In genomic region chr5:62299097-62299496, GRCh38 we compare ENCODE assay signal across 21 cellular contexts. TPM values are rescaled to one million over a fixed set of nuclear protein-coding genes. Genes with fewer than 3 reads are reported as not detected.
DNase-seq lines count a peak whose midpoint lies in the region; ATAC-seq and TF ChIP-seq lines count a peak whose summit lies in the region.
"Had no signal": no experiment of that assay in that cellular context is flagged by ENCODE, and none has a peak within 500 bp of the region (broad histone marks: within the 10 kb centered on the region; RNA-seq: fewer than 3 reads in every experiment).

No MANE protein-coding gene starts in this region.

- DNase-seq in activated naive CD4-positive, alpha-beta T cell treated with anti-CD3 and anti-CD28 coated beads, Interleukin-2, amount 10 ng/mL, durations not matched to agents 7 days and 5 days = no peak
- no peak for DNase-seq in activated naive CD4-positive, alpha-beta T cell treated with Interleukin-2 at 50 U/mL for 16 hours
- DNase-seq in SK-MEL-5 (ENCODE audit: low read depth, low spot score) (peak; percentile 14), glutamatergic neuron (no peak), nucleus accumbens (lab: John Stamatoyannopoulos, UW) (no peak), NCI-H510A treated with DMSO at 0.1 percent for 48 hours (lab: John Stamatoyannopoulos, UW) (no peak)
- no peak for DNase-seq in activated naive CD8-positive, alpha-beta T cell treated with anti-CD3 and anti-CD28 coated beads, Interleukin-2, amount 10 ng/mL, durations not matched to agents 7 days and 5 days
- DNase-seq in stimulated activated effector memory CD8-positive, alpha-beta T cell treated with anti-CD3 and anti-CD28 coated beads, Interleukin-12 subunit alpha, Interleukin-12 subunit beta, amount 100 ng/mL, for 72 hours (ENCODE audit: low spot score in 2 of 2) = no peak
- DNase-seq: activated CD4-positive, alpha-beta T cell treated with anti-CD3 and anti-CD28 coated beads for 48 hours; activated naive CD4-positive, alpha-beta T cell; C1 segment of cervical spinal cord; caudate nucleus; H9; hippocampal formation; left cardiac atrium; NCI-H1436; NCI-H82; RPMI8226; stimulated activated CD4-positive, alpha-beta T cell treated with anti-CD3 and anti-CD28 coated beads, Interleukin-2, amount 100 ng/mL, for 24 hours had no signal

- peaks cover 3% of the 10 kb centered on the region for H3K9me3 Mint-ChIP-seq in activated naive CD4-positive, alpha-beta T cell treated with anti-CD3 and anti-CD28 coated beads, Interleukin-2, amount 10 ng/mL, durations not matched to agents 7 days and 5 days
- peaks cover 6% of the 10 kb centered on the region for H3K9me3 Mint-ChIP-seq in activated naive CD8-positive, alpha-beta T cell treated with anti-CD3 and anti-CD28 coated beads, Interleukin-2, amount 10 ng/mL, durations not matched to agents 7 days and 5 days
- H3K9me3 Mint-ChIP-seq in stimulated activated effector memory CD8-positive, alpha-beta T cell treated with anti-CD3 and anti-CD28 coated beads, Interleukin-12 subunit alpha, Interleukin-12 subunit beta, amount 100 ng/mL, for 72 hours = no peaks in the 10 kb centered on the region
- peaks cover 2% of the 10 kb centered on the region for H3K9me3 Mint-ChIP-seq in glutamatergic neuron (ENCODE audit: unreplicated experiment)
- H3K9me3 Mint-ChIP-seq: dendritic cell treated with granulocyte-macrophage colony-stimulating factor and Interleukin-4, amounts not matched to agents 40 ng/mL and 50 ng/mL, for 4 days; H9 had no signal

- peak overlapping the region; percentile 74 for H3K27ac Mint-ChIP-seq in activated naive CD4-positive, alpha-beta T cell treated with anti-CD3 and anti-CD28 coated beads, Interleukin-2, amount 10 ng/mL, durations not matched to agents 7 days and 5 days
- H3K27ac Mint-ChIP-seq in activated naive CD8-positive, alpha-beta T cell treated with anti-CD3 and anti-CD28 coated beads, Interleukin-2, amount 10 ng/mL, durations not matched to agents 7 days and 5 days = peak overlapping the region; percentile 6
- peak overlapping the region; percentile 88 for H3K27ac Mint-ChIP-seq in stimulated activated effector memory CD8-positive, alpha-beta T cell treated with anti-CD3 and anti-CD28 coated beads, Interleukin-12 subunit alpha, Interleukin-12 subunit beta, amount 100 ng/mL, for 72 hours
- no peak overlapping the region for H3K27ac Mint-ChIP-seq in glutamatergic neuron (ENCODE audit: unreplicated experiment)
- H3K27ac Mint-ChIP-seq: dendritic cell treated with granulocyte-macrophage colony-stimulating factor and Interleukin-4, amounts not matched to agents 40 ng/mL and 50 ng/mL, for 4 days; H9 had no signal

- CTCF ChIA-PET in activated naive CD4-positive, alpha-beta T cell treated with anti-CD3 and anti-CD28 coated beads, Interleukin-2, amount 10 ng/mL, durations not matched to agents 7 days and 5 days (lab: Charles Lee) = no interaction called here

- no peak for ATAC-seq in activated naive CD8-positive, alpha-beta T cell treated with anti-CD3 and anti-CD28 coated beads, Interleukin-2, amount 10 ng/mL, durations not matched to agents 7 days and 5 days (ENCODE audit: low read depth)
- ATAC-seq in stimulated activated effector memory CD8-positive, alpha-beta T cell treated with anti-CD3 and anti-CD28 coated beads, Interleukin-12 subunit alpha, Interleukin-12 subunit beta, amount 100 ng/mL, for 72 hours = no peak
- ATAC-seq: gastroesophageal sphincter, left cardiac atrium had no signal

- H3K27me3 Mint-ChIP-seq in activated naive CD4-positive, alpha-beta T cell treated with anti-CD3 and anti-CD28 coated beads, Interleukin-2, amount 10 ng/mL, durations not matched to agents 7 days and 5 days = no peaks in the 10 kb centered on the region
- H3K27me3 Mint-ChIP-seq in activated naive CD8-positive, alpha-beta T cell treated with anti-CD3 and anti-CD28 coated beads, Interleukin-2, amount 10 ng/mL, durations not matched to agents 7 days and 5 days = peaks cover 4% of the 10 kb centered on the region
- no peaks in the 10 kb centered on the region for H3K27me3 Mint-ChIP-seq in glutamatergic neuron (ENCODE audit: unreplicated experiment)
- H3K27me3 Mint-ChIP-seq: dendritic cell treated with granulocyte-macrophage colony-stimulating factor and Interleukin-4, amounts not matched to agents 40 ng/mL and 50 ng/mL, for 4 days had no signal

- no peak overlapping the region for H3K4me3 Mint-ChIP-seq in activated naive CD4-positive, alpha-beta T cell treated with anti-CD3 and anti-CD28 coated beads, Interleukin-2, amount 10 ng/mL, durations not matched to agents 7 days and 5 days
- H3K4me3 Mint-ChIP-seq in activated naive CD8-positive, alpha-beta T cell treated with anti-CD3 and anti-CD28 coated beads, Interleukin-2, amount 10 ng/mL, durations not matched to agents 7 days and 5 days = peak overlapping the region; percentile 15
- H3K4me3 Mint-ChIP-seq in stimulated activated effector memory CD8-positive, alpha-beta T cell treated with anti-CD3 and anti-CD28 coated beads, Interleukin-12 subunit alpha, Interleukin-12 subunit beta, amount 100 ng/mL, for 72 hours = peak overlapping the region; percentile 32
- no peak overlapping the region for H3K4me3 Mint-ChIP-seq in glutamatergic neuron (ENCODE audit: unreplicated experiment)
- H3K4me3 Mint-ChIP-seq: dendritic cell treated with granulocyte-macrophage colony-stimulating factor and Interleukin-4, amounts not matched to agents 40 ng/mL and 50 ng/mL, for 4 days; H9 had no signal

- peaks cover 10% of the 10 kb centered on the region for H3K36me3 Mint-ChIP-seq in activated naive CD4-positive, alpha-beta T cell treated with anti-CD3 and anti-CD28 coated beads, Interleukin-2, amount 10 ng/mL, durations not matched to agents 7 days and 5 days
- peaks cover 9% of the 10 kb centered on the region for H3K36me3 Mint-ChIP-seq in activated naive CD8-positive, alpha-beta T cell treated with anti-CD3 and anti-CD28 coated beads, Interleukin-2, amount 10 ng/mL, durations not matched to agents 7 days and 5 days
- no peaks in the 10 kb centered on the region for H3K36me3 Mint-ChIP-seq in stimulated activated effector memory CD8-positive, alpha-beta T cell treated with anti-CD3 and anti-CD28 coated beads, Interleukin-12 subunit alpha, Interleukin-12 subunit beta, amount 100 ng/mL, for 72 hours
- no peaks in the 10 kb centered on the region for H3K36me3 Mint-ChIP-seq in glutamatergic neuron (ENCODE audit: unreplicated experiment)

- in situ Hi-C loops in SK-MEL-5 (cut with HindIII; ENCODE audit: low pct_unique_long_range_greater_than_20kb, low sequenced_read_pairs) = no loop called here

- POLR2A ChIA-PET in activated naive CD8-positive, alpha-beta T cell treated with anti-CD3 and anti-CD28 coated beads, Interleukin-2, amount 10 ng/mL, durations not matched to agents 7 days and 5 days (lab: Charles Lee) = interaction anchor here (2.1 kb wide), 1 partner anchor 14 kb away, joined by 5 read pairs; no protein-coding TSS in a partner anchor

- H3K4me1 Mint-ChIP-seq in activated naive CD4-positive, alpha-beta T cell treated with anti-CD3 and anti-CD28 coated beads, Interleukin-2, amount 10 ng/mL, durations not matched to agents 7 days and 5 days = peaks cover 62% of the 10 kb centered on the region
- peaks cover 43% of the 10 kb centered on the region for H3K4me1 Mint-ChIP-seq in activated naive CD8-positive, alpha-beta T cell treated with anti-CD3 and anti-CD28 coated beads, Interleukin-2, amount 10 ng/mL, durations not matched to agents 7 days and 5 days
- H3K4me1 Mint-ChIP-seq in stimulated activated effector memory CD8-positive, alpha-beta T cell treated with anti-CD3 and anti-CD28 coated beads, Interleukin-12 subunit alpha, Interleukin-12 subunit beta, amount 100 ng/mL, for 72 hours = peaks cover 56% of the 10 kb centered on the region
- H3K4me1 Mint-ChIP-seq in glutamatergic neuron (ENCODE audit: low read depth, unreplicated experiment) = no peaks in the 10 kb centered on the region
- H3K4me1 Mint-ChIP-seq: H9 had no signal

- TF ChIP-seq CTCF in glutamatergic neuron (IDR thresholded peaks at IDR 0.05; ENCODE audit: partially characterized antibody, unreplicated experiment) = no peak

RNA-seq across cellular contexts. Expression of gene KIF2A, which starts 6.9 kb away (rescaled TPM):
- total RNA-seq in SK-MEL-5 (2014; rRNA removed; shearing (Covaris generic)) = 42.5 and 44.1 TPM in 2 replicates
- 28.1 and 38.5 TPM in 2 replicates for polyA plus RNA-seq in SK-MEL-5 (2015; cell fraction: cytosol; rRNA removed)
- 16.1 and 28.2 TPM in 2 replicates for polyA plus RNA-seq in SK-MEL-5 (2015; cell fraction: nucleus; rRNA removed)
- 100 to 1,000 TPM; 161 to 171 TPM for total RNA-seq in activated naive CD8-positive, alpha-beta T cell treated with anti-CD3 and anti-CD28 coated beads, Interleukin-2, amount 10 ng/mL, durations not matched to agents 7 days and 5 days
- 91.7 TPM for total RNA-seq in glutamatergic neuron (ENCODE audit: unreplicated experiment)

Comparison
In these comparisons a context has a peak if more than half of its experiments do, and no peak if none do; other contexts are left out.
1. H3K4me3 Mint-ChIP-seq: peak in activated naive CD8-positive, alpha-beta T cell treated with anti-CD3 and anti-CD28 coated beads, Interleukin-2, amount 10 ng/mL, durations not matched to agents 7 days and 5 days (single experiment) and stimulated activated effector memory CD8-positive, alpha-beta T cell treated with anti-CD3 and anti-CD28 coated beads, Interleukin-12 subunit alpha, Interleukin-12 subunit beta, amount 100 ng/mL, for 72 hours (single experiment); none in activated naive CD4-positive, alpha-beta T cell treated with anti-CD3 and anti-CD28 coated beads, Interleukin-2, amount 10 ng/mL, durations not matched to agents 7 days and 5 days (single experiment) and glutamatergic neuron (single experiment).